6 cellular contexts compared by ENCODE assay signal in genomic region chr19:1663227-1663626, GRCh38. TPM values are rescaled to one million over a fixed set of nuclear protein-coding genes. Genes with fewer than 3 reads are reported as not detected.
DNase-seq lines count a peak whose midpoint lies in the region; ATAC-seq, FAIRE-seq and TF ChIP-seq lines count a peak whose summit lies in the region.
"Not testable (repeated sequence)": the region's sequence is repeated elsewhere in the genome, so short reads cannot be mapped to it uniquely, and the experiment has no call there.

No MANE protein-coding gene starts in this region.

- WGBS in HepG2 (ENCODE audit: low lambda C conversion rate) = 42% methylated on average over 7 of the region's 7 CpGs

- CTCF ChIA-PET in HEK293 (lab: Yijun Ruan, JAX) (interaction anchor here (0.9 to 2.6 kb wide), 2 partner anchors 9 to 117 kb away, joined by 5 to 15 read pairs; no protein-coding TSS in a partner anchor), WTC11 (lab: Charles Lee) (interaction anchor here (0.7 to 1.4 kb wide), 2 partner anchors 76 to 112 kb away, joined by 3 to 4 read pairs; no protein-coding TSS in a partner anchor)
- CTCF ChIA-PET in HepG2 (lab: Yijun Ruan, JAX; ENCODE audit: low intra/inter-chr PET ratio, low total read pairs) = not testable (repeated sequence)

- H3K4me2 ChIP-seq in BLaER1 = peak overlapping the region; percentile 73
- not testable (repeated sequence) for H3K4me2 ChIP-seq in HepG2 (ENCODE audit: low read depth, low read length)

- not testable (repeated sequence) for TF ChIP-seq RAD21 in HepG2 (CRISPR knock-in tag; IDR thresholded peaks at IDR 0.05)

- peaks cover 29% of the 10 kb centered on the region for H3K27me3 Mint-ChIP-seq in WTC11 (ENCODE audit: low read depth)
- peaks cover 8 to 10% of the 10 kb centered on the region in 2 donors for H3K27me3 Mint-ChIP-seq in natural killer cell treated with Interleukin-12 subunit alpha and Interleukin-12 subunit beta and Interleukin-15 and Interleukin-18, amount 100 ng/mL, for 72 hours
- not testable (repeated sequence) for H3K27me3 Mint-ChIP-seq in stimulated activated naive B cell treated with anti-CD40 and anti-IgM and Interleukin-4, amounts not matched to agents 10 μg/mL and 1 μg/mL and 100 μg/mL, for 72 hours

- not testable (repeated sequence) for TF ChIP-seq POLR2A in HepG2 (IDR thresholded peaks at IDR 0.05; ENCODE audit: insufficient read depth in 1 of 2, low read depth in 2 of 2, low read length in 2 of 2)

- H3K4me1 Mint-ChIP-seq in WTC11; natural killer cell treated with Interleukin-12 subunit alpha and Interleukin-12 subunit beta and Interleukin-15 and Interleukin-18, amount 100 ng/mL, for 72 hours (ENCODE audit: low read depth in 2 of 2): not testable (repeated sequence)
- H3K4me1 Mint-ChIP-seq in stimulated activated naive B cell treated with anti-CD40 and anti-IgM and Interleukin-4, amounts not matched to agents 10 μg/mL and 1 μg/mL and 100 μg/mL, for 72 hours = peaks cover 34 to 83% of the 10 kb centered on the region in 2 donors

- H3K27ac Mint-ChIP-seq in WTC11; natural killer cell treated with Interleukin-12 subunit alpha and Interleukin-12 subunit beta and Interleukin-15 and Interleukin-18, amount 100 ng/mL, for 72 hours: not testable (repeated sequence)
- H3K27ac Mint-ChIP-seq in stimulated activated naive B cell treated with anti-CD40 and anti-IgM and Interleukin-4, amounts not matched to agents 10 μg/mL and 1 μg/mL and 100 μg/mL, for 72 hours = peak overlapping the region; percentile 73

- not testable (repeated sequence) for FAIRE-seq in HepG2 (lab: Jason Lieb, UNC)

- TF ChIP-seq CTCF in HEK293 (tag by site-specific recombination; IDR thresholded peaks at IDR 0.05); WTC11 (IDR thresholded peaks at IDR 0.05); HepG2 (CRISPR knock-in tag; IDR thresholded peaks at IDR 0.05): not testable (repeated sequence)

- not testable (repeated sequence) for H3K9me3 Mint-ChIP-seq in WTC11; natural killer cell treated with Interleukin-12 subunit alpha and Interleukin-12 subunit beta and Interleukin-15 and Interleukin-18, amount 100 ng/mL, for 72 hours; stimulated activated naive B cell treated with anti-CD40 and anti-IgM and Interleukin-4, amounts not matched to agents 10 μg/mL and 1 μg/mL and 100 μg/mL, for 72 hours

- not testable (repeated sequence) for DNase-seq in WTC11 (ENCODE audit: low spot score); HepG2 (ENCODE audit: low spot score); stimulated activated naive B cell treated with anti-CD40 and anti-IgM and Interleukin-4, amounts not matched to agents 10 μg/mL and 1 μg/mL and 100 μg/mL, for 72 hours
- peak; percentile 15 for DNase-seq in natural killer cell treated with Interleukin-12 subunit alpha and Interleukin-12 subunit beta and Interleukin-15 and Interleukin-18, amount 100 ng/mL, for 72 hours (ENCODE audit: low spot score)

- H3K4me1 ChIP-seq in BLaER1 = peaks cover 95% of the 10 kb centered on the region
- H3K4me1 ChIP-seq in HEK293 (ENCODE audit: control insufficient read depth, insufficient read depth, low read length); HepG2 (ENCODE audit: insufficient read depth, low read length): not testable (repeated sequence)

- not testable (repeated sequence) for H3K4me3 ChIP-seq in BLaER1; HEK293 (ENCODE audit: low read depth, low read length); HepG2 (replicated peaks in 1 of 3; ENCODE audit: insufficient read depth in 1 of 3, low read depth in 2 of 3, low read length in 3 of 3)

- H2AFZ ChIP-seq in HepG2 (ENCODE audit: low read length) = not testable (repeated sequence)

- BruUV-seq in HepG2 (replicated peaks; lab: Mats Ljungman, UMichigan) = not testable (repeated sequence)

- not testable (repeated sequence) for TF ChIP-seq EP300 in HepG2 (IDR thresholded peaks at IDR 0.05; ENCODE audit: low read depth in 2 of 2, low read length in 2 of 2); HepG2 (CRISPR knock-in tag; IDR thresholded peaks at IDR 0.05; ENCODE audit: borderline replicate concordance)

- POLR2A ChIA-PET in HEK293 (lab: Yijun Ruan, JAX); HepG2 (lab: Yijun Ruan, JAX): not testable (repeated sequence)
- POLR2A ChIA-PET in WTC11 (lab: Charles Lee) = interaction anchor here (0.6 kb wide), 1 partner anchor 34 kb away, joined by 9 read pairs; no protein-coding TSS in a partner anchor

- not testable (repeated sequence) for H3K36me3 ChIP-seq in BLaER1; HEK293 (ENCODE audit: control insufficient read depth in 2 of 2, insufficient read depth in 1 of 2, low read length in 2 of 2); HepG2 (replicated peaks in 1 of 2; ENCODE audit: control insufficient read depth in 1 of 2, insufficient read depth in 2 of 2, low read length in 2 of 2)

- in situ Hi-C loops in HepG2 (cut with HindIII; ENCODE audit: extremely low pct_ligation_motif_present, low pct_unique_long_range_greater_than_20kb) = not testable (repeated sequence)

- intact Hi-C loops in HepG2 (cut with micrococcal nuclease; ENCODE audit: unreplicated experiment) = not testable (repeated sequence)

- not testable (repeated sequence) for H3K9ac ChIP-seq in BLaER1; HepG2 (ENCODE audit: insufficient read depth, low read depth, low read length)

- H3K4me3 Mint-ChIP-seq in WTC11; natural killer cell treated with Interleukin-12 subunit alpha and Interleukin-12 subunit beta and Interleukin-15 and Interleukin-18, amount 100 ng/mL, for 72 hours: not testable (repeated sequence)
- peak overlapping the region in 1 of 2 donors; percentile 54 for H3K4me3 Mint-ChIP-seq in stimulated activated naive B cell treated with anti-CD40 and anti-IgM and Interleukin-4, amounts not matched to agents 10 μg/mL and 1 μg/mL and 100 μg/mL, for 72 hours

- H4K20me1 ChIP-seq in BLaER1; HepG2 (ENCODE audit: insufficient read depth, low read length): not testable (repeated sequence)

- not testable (repeated sequence) for H3K27me3 ChIP-seq in BLaER1
- H3K27me3 ChIP-seq in HepG2 (ENCODE audit: control insufficient read depth in 1 of 2, insufficient read depth in 2 of 2, low read length in 2 of 2) = peaks cover 6 to 43% of the 10 kb centered on the region in 2 experiments

- not testable (repeated sequence) for H3K36me3 Mint-ChIP-seq in WTC11; natural killer cell treated with Interleukin-12 subunit alpha and Interleukin-12 subunit beta and Interleukin-15 and Interleukin-18, amount 100 ng/mL, for 72 hours; stimulated activated naive B cell treated with anti-CD40 and anti-IgM and Interleukin-4, amounts not matched to agents 10 μg/mL and 1 μg/mL and 100 μg/mL, for 72 hours

- H3K27ac ChIP-seq in BLaER1; HEK293 (ENCODE audit: extremely low read depth, low read depth, low read length); HepG2 (ENCODE audit: extremely low read length, insufficient read depth, low read length): not testable (repeated sequence)

- H3K9me3 ChIP-seq in BLaER1; HEK293 (ENCODE audit: control insufficient read depth, insufficient read depth, low read depth, low read length); HepG2 (ENCODE audit: low read length): not testable (repeated sequence)

- not testable (repeated sequence) for H3K79me2 ChIP-seq in HepG2 (ENCODE audit: insufficient read depth, low read length)

- ATAC-seq in WTC11; HepG2; natural killer cell treated with Interleukin-12 subunit alpha and Interleukin-12 subunit beta and Interleukin-15 and Interleukin-18, amount 100 ng/mL, for 72 hours; stimulated activated naive B cell treated with anti-CD40 and anti-IgM and Interleukin-4, amounts not matched to agents 10 μg/mL and 1 μg/mL and 100 μg/mL, for 72 hours (replicated peaks): not testable (repeated sequence)

RNA-seq across cellular contexts. Expression of gene TCF3, which starts 10.8 kb away (rescaled TPM):
- total RNA-seq in WTC11 (2021) (323 to 350 TPM (median 324 TPM) in 3 replicates), HepG2 (2016; rRNA removed; fragmentation: Illumina TruSeq; extraction: Trizol) (38.0 and 53.2 TPM in 2 replicates)
- total RNA-seq in HepG2 (2016; cell fraction: cytosol; rRNA removed; fragmentation: Illumina TruSeq; extraction: Trizol; ENCODE audit: low read depth) = 24.5 and 28.5 TPM in 2 replicates
- total RNA-seq in HepG2 (2016; cell fraction: insoluble cytoplasmic fraction; rRNA removed; fragmentation: Illumina TruSeq; extraction: Trizol) = 29.0 and 50.0 TPM in 2 replicates
- 81.6 and 83.0 TPM in 2 replicates for total RNA-seq in HepG2 (2016; cell fraction: membrane; rRNA removed; fragmentation: Illumina TruSeq; extraction: Trizol)
- 28.3 and 35.7 TPM in 2 replicates for total RNA-seq in HepG2 (2016; cell fraction: nucleus; rRNA removed; fragmentation: Illumina TruSeq; extraction: Trizol)
- 51.4 and 52.0 TPM in 2 replicates for polyA plus RNA-seq in HepG2 (2011; rRNA removed)
- polyA plus RNA-seq in HepG2 (2011; cell fraction: cytosol; rRNA removed) = 39.6 and 81.0 TPM in 2 replicates
- polyA plus RNA-seq in HepG2 (2011; cell fraction: nucleus; rRNA removed) = 168 and 260 TPM in 2 replicates
- 51.8 and 53.9 TPM in 2 replicates for polyA plus RNA-seq in HepG2 (2012)
- 65.0 and 68.6 TPM in 2 replicates for polyA plus RNA-seq in HepG2 (2016; cell fraction: cytosol; fragmentation: Illumina TruSeq; extraction: Trizol; ENCODE audit: low read depth)
- polyA plus RNA-seq in HepG2 (2016; cell fraction: insoluble cytoplasmic fraction; fragmentation: Illumina TruSeq; extraction: Trizol; ENCODE audit: low read depth) = 77.8 and 91.9 TPM in 2 replicates
- 123 and 140 TPM in 2 replicates for polyA plus RNA-seq in HepG2 (2016; cell fraction: membrane; fragmentation: Illumina TruSeq; extraction: Trizol; ENCODE audit: low read depth)
- polyA plus RNA-seq in HepG2 (2016; cell fraction: nucleus; fragmentation: Illumina TruSeq; extraction: Trizol; ENCODE audit: insufficient read depth, low read depth) = 119 and 120 TPM in 2 replicates
- polyA minus RNA-seq in HepG2 (2011; rRNA and poly(A)+ RNA removed; ENCODE audit: low replicate concordance) = 55.1 and 105 TPM in 2 replicates
- polyA minus RNA-seq in HepG2 (2011; cell fraction: cytosol; rRNA and poly(A)+ RNA removed) = 44.3 and 47.1 TPM in 2 replicates
- 17.8 and 22.5 TPM in 2 replicates for polyA minus RNA-seq in HepG2 (2011; cell fraction: nucleus; rRNA and poly(A)+ RNA removed)
- 10 to 100 TPM; 60.4 to 87.9 TPM for total RNA-seq in natural killer cell treated with Interleukin-12 subunit alpha and Interleukin-12 subunit beta and Interleukin-15 and Interleukin-18, amount 100 ng/mL, for 72 hours

RNA-seq across cellular contexts. Expression of gene UQCR11, which starts 58.0 kb away (rescaled TPM):
- total RNA-seq in WTC11 (2021) (195 to 198 TPM (median 196 TPM) in 3 replicates), HepG2 (2016; rRNA removed; fragmentation: Illumina TruSeq; extraction: Trizol) (214 and 216 TPM in 2 replicates)
- total RNA-seq in HepG2 (2016; cell fraction: cytosol; rRNA removed; fragmentation: Illumina TruSeq; extraction: Trizol; ENCODE audit: low read depth) = 181 and 320 TPM in 2 replicates
- total RNA-seq in HepG2 (2016; cell fraction: insoluble cytoplasmic fraction; rRNA removed; fragmentation: Illumina TruSeq; extraction: Trizol) = 205 and 210 TPM in 2 replicates
- total RNA-seq in HepG2 (2016; cell fraction: membrane; rRNA removed; fragmentation: Illumina TruSeq; extraction: Trizol) = 252 and 309 TPM in 2 replicates
- 63.8 and 65.4 TPM in 2 replicates for total RNA-seq in HepG2 (2016; cell fraction: nucleus; rRNA removed; fragmentation: Illumina TruSeq; extraction: Trizol)
- polyA plus RNA-seq in HepG2 (2011; rRNA removed) = 111 and 125 TPM in 2 replicates
- 81.4 and 152 TPM in 2 replicates for polyA plus RNA-seq in HepG2 (2011; cell fraction: cytosol; rRNA removed)
- 46.6 and 47.9 TPM in 2 replicates for polyA plus RNA-seq in HepG2 (2011; cell fraction: nucleus; rRNA removed)
- 92.9 and 123 TPM in 2 replicates for polyA plus RNA-seq in HepG2 (2012)
- polyA plus RNA-seq in HepG2 (2016; cell fraction: cytosol; fragmentation: Illumina TruSeq; extraction: Trizol; ENCODE audit: low read depth) = 249 and 487 TPM in 2 replicates
- polyA plus RNA-seq in HepG2 (2016; cell fraction: insoluble cytoplasmic fraction; fragmentation: Illumina TruSeq; extraction: Trizol; ENCODE audit: low read depth) = 158 and 171 TPM in 2 replicates
- 210 and 295 TPM in 2 replicates for polyA plus RNA-seq in HepG2 (2016; cell fraction: membrane; fragmentation: Illumina TruSeq; extraction: Trizol; ENCODE audit: low read depth)
- 98.1 and 120 TPM in 2 replicates for polyA plus RNA-seq in HepG2 (2016; cell fraction: nucleus; fragmentation: Illumina TruSeq; extraction: Trizol; ENCODE audit: insufficient read depth, low read depth)
- 32.9 and 62.2 TPM in 2 replicates for polyA minus RNA-seq in HepG2 (2011; rRNA and poly(A)+ RNA removed; ENCODE audit: low replicate concordance)
- polyA minus RNA-seq in HepG2 (2011; cell fraction: cytosol; rRNA and poly(A)+ RNA removed) = 12.7 and 18.7 TPM in 2 replicates
- 15.9 and 18.2 TPM in 2 replicates for polyA minus RNA-seq in HepG2 (2011; cell fraction: nucleus; rRNA and poly(A)+ RNA removed)
- 100 to 1,000 TPM; 179 to 184 TPM for total RNA-seq in natural killer cell treated with Interleukin-12 subunit alpha and Interleukin-12 subunit beta and Interleukin-15 and Interleukin-18, amount 100 ng/mL, for 72 hours
